In genomic region chr9:121650220-121651013, GRCh38 we compare ENCODE assay signal across 8 cellular contexts. TPM values are rescaled to one million over a fixed set of nuclear protein-coding genes. Genes with fewer than 3 reads are reported as not detected.
A peak's percentile ranks its signal among the peaks of the same experiment; 100 is the strongest.
DNase-seq lines count a peak whose midpoint lies in the region; ATAC-seq and TF ChIP-seq lines count a peak whose summit lies in the region.

No MANE protein-coding gene starts in this region.

- no peak for TF ChIP-seq POLR2A in gastrocnemius medialis (IDR thresholded peaks at IDR 0.05)
- TF ChIP-seq POLR2A in tibial nerve (IDR thresholded peaks at IDR 0.05): no peak

- H3K27ac ChIP-seq in SK-N-SH (ENCODE audit: low read depth in 2 of 2, low read length in 1 of 2): peak overlapping the region in 1 of 2 experiments; percentile 94; a peak in 3 of 4 replicates
- peak overlapping the region; percentile 88 for H3K27ac ChIP-seq in left ventricle myocardium inferior (replicated peaks)
- peak overlapping the region; percentile 55 to 78 (median 74) for H3K27ac ChIP-seq in gastrocnemius medialis
- peak overlapping the region in 1 of 4 donors; percentile 5 for H3K27ac ChIP-seq in tibial nerve

- peak; percentile 7 for DNase-seq in ACHN
- DNase-seq in HT-29 (ENCODE audit: low spot score): peak; percentile 81
- DNase-seq in SK-N-SH: peak; percentile 91
- DNase-seq in left ventricle myocardium inferior: peak; percentile 56
- no peak for DNase-seq in gastrocnemius medialis
- DNase-seq in tibial nerve (ENCODE audit: low spot score in 2 of 2): no peak
- no peak for DNase-seq in HPDE6-E6E7 (ENCODE audit: extremely low spot score)
- DNase-seq in amniotic stem cell (lab: John Stamatoyannopoulos, UW): no peak

- in situ Hi-C loops in ACHN (cut with HindIII; ENCODE audit: low pct_ligation_motif_present, low pct_unique_long_range_greater_than_20kb, low sequenced_read_pairs): loop anchor here (25.0 kb wide), 1 partner anchor 88 kb away; no protein-coding TSS in a partner anchor
- in situ Hi-C loops in gastrocnemius medialis (cut with MboI; ENCODE audit: low sequenced_read_pairs in 4 of 4): no loop called here

- H3K79me2 ChIP-seq in SK-N-SH (ENCODE audit: insufficient read depth): no peaks in the 10 kb centered on the region

- no peak overlapping the region for H3K9ac ChIP-seq in SK-N-SH

- 31% methylated on average over 11 of the region's 15 CpGs for WGBS in SK-N-SH (ENCODE audit: low lambda C conversion rate)
- WGBS in tibial nerve, 2 donors: 13 to 23% methylated on average over 11 to 14 of the region's 15 CpGs

- no peak overlapping the region for H3K4me3 ChIP-seq in SK-N-SH (ENCODE audit: low read depth in 2 of 2, low read length in 1 of 2)
- peak overlapping the region; percentile 80 for H3K4me3 ChIP-seq in left ventricle myocardium inferior
- peak overlapping the region in 3 of 4 donors; percentile 50 to 75 (median 60) for H3K4me3 ChIP-seq in gastrocnemius medialis
- no peak overlapping the region for H3K4me3 ChIP-seq in tibial nerve

- no peak overlapping the region for H2AFZ ChIP-seq in SK-N-SH (ENCODE audit: low read depth)

- peak overlapping the region; percentile 97 for H3K4me2 ChIP-seq in SK-N-SH

- CTCF ChIA-PET in SK-N-SH (lab: Yijun Ruan, JAX): interaction anchor here (0.5 to 4.5 kb wide), 18 partner anchors 10 to 772 kb away, joined by 3 to 19 read pairs (median 4); no protein-coding TSS in a partner anchor

- H3K9me3 ChIP-seq in SK-N-SH: no peaks in the 10 kb centered on the region
- no peaks in the 10 kb centered on the region for H3K9me3 ChIP-seq in left ventricle myocardium inferior (replicated peaks)
- no peaks in the 10 kb centered on the region for H3K9me3 ChIP-seq in gastrocnemius medialis
- H3K9me3 ChIP-seq in tibial nerve: no peaks in the 10 kb centered on the region

- TF ChIP-seq EP300 in SK-N-SH (IDR thresholded peaks at IDR 0.05; ENCODE audit: borderline replicate concordance in 1 of 2, low read depth in 1 of 2, low read length in 1 of 2) (peak; percentile 40 to 53; a peak in 2 of 4 replicates), tibial nerve (IDR thresholded peaks at IDR 0.05) (no peak)

- H3K4me1 ChIP-seq in SK-N-SH (ENCODE audit: control insufficient read depth in 1 of 2, insufficient read depth in 2 of 2, low read depth in 1 of 2, low read length in 1 of 2): peaks cover 12 to 74% of the 10 kb centered on the region in 2 experiments
- peaks cover 91% of the 10 kb centered on the region for H3K4me1 ChIP-seq in left ventricle myocardium inferior
- H3K4me1 ChIP-seq in gastrocnemius medialis: peaks cover 42 to 55% of the 10 kb centered on the region in 2 donors
- H3K4me1 ChIP-seq in tibial nerve: peaks cover 0 to 33% (median 20%) of the 10 kb centered on the region in 4 donors

- H3K9me2 ChIP-seq in SK-N-SH: no peaks in the 10 kb centered on the region

- intact Hi-C loops in left ventricle myocardium inferior (cut with micrococcal nuclease) (no loop called here), gastrocnemius medialis (cut with DNase I; ENCODE audit: low total_unique reads) (no loop called here)

- H3K36me3 ChIP-seq in SK-N-SH (replicated peaks in 1 of 2; ENCODE audit: control insufficient read depth in 1 of 2, insufficient read depth in 2 of 2, low read length in 1 of 2) (no peaks in the 10 kb centered on the region), left ventricle myocardium inferior (no peaks in the 10 kb centered on the region), gastrocnemius medialis (no peaks in the 10 kb centered on the region), tibial nerve (no peaks in the 10 kb centered on the region)

- no peak for TF ChIP-seq CTCF in SK-N-SH (IDR thresholded peaks at IDR 0.05)
- no peak for TF ChIP-seq CTCF in left ventricle myocardium inferior (IDR thresholded peaks at IDR 0.05; ENCODE audit: borderline replicate concordance)
- no peak for TF ChIP-seq CTCF in gastrocnemius medialis (IDR thresholded peaks at IDR 0.05 in 4 of 5, conservative IDR thresholded peaks at IDR 0.05 in 1 of 5)
- TF ChIP-seq CTCF in tibial nerve (IDR thresholded peaks at IDR 0.05): no peak

- no peak for ATAC-seq in gastrocnemius medialis

- H4K20me1 ChIP-seq in SK-N-SH (ENCODE audit: insufficient read depth): peaks cover 14% of the 10 kb centered on the region; the same call in 1 of the 2 replicates

- TF ChIP-seq RAD21 in SK-N-SH (IDR thresholded peaks at IDR 0.05; ENCODE audit: low read length): peak; percentile 23; the same call in 1 of the 2 replicates

- POLR2A ChIA-PET in SK-N-SH (lab: Yijun Ruan, JAX): interaction anchor here (1.2 kb wide), 1 partner anchor 13 kb away, joined by 3 read pairs; no protein-coding TSS in a partner anchor

- no peaks in the 10 kb centered on the region for H3K27me3 ChIP-seq in SK-N-SH (ENCODE audit: insufficient read depth)
- H3K27me3 ChIP-seq in left ventricle myocardium inferior (ENCODE audit: low read depth): no peaks in the 10 kb centered on the region
- no peaks in the 10 kb centered on the region for H3K27me3 ChIP-seq in gastrocnemius medialis
- H3K27me3 ChIP-seq in tibial nerve: peaks cover 0 to 12% of the 10 kb centered on the region in 2 donors

- no peaks in the 10 kb centered on the region for H3F3A ChIP-seq in SK-N-SH (replicated peaks; ENCODE audit: insufficient read depth)

TF ChIP-seq in SK-N-SH, 30 proteins besides CTCF, POLR2A, EP300 and RAD21 (continues in another document):
- 0 out of 2 replicates have a peak, but pooled peaks have one; percentile 32 for TF ChIP-seq NFIC (IDR thresholded peaks at IDR 0.05; ENCODE audit: borderline replicate concordance)
- no peak for TF ChIP-seq MXI1 (IDR thresholded peaks at IDR 0.05; ENCODE audit: low read depth, low read length)
- TF ChIP-seq CHD2 (IDR thresholded peaks at IDR 0.05; ENCODE audit: low read length, partially characterized antibody): peak; percentile 96
- no peak for TF ChIP-seq REST (IDR thresholded peaks at IDR 0.05; ENCODE audit: low read depth, low read length)
- peak; percentile 78 for TF ChIP-seq RCOR1 (IDR thresholded peaks at IDR 0.05; ENCODE audit: low read length)
- no peak for TF ChIP-seq GABPA (IDR thresholded peaks at IDR 0.05; ENCODE audit: low read depth)
- no peak for TF ChIP-seq TEAD4 (IDR thresholded peaks at IDR 0.05; ENCODE audit: borderline replicate concordance, insufficient read depth)
- TF ChIP-seq ZBTB33 (IDR thresholded peaks at IDR 0.05; ENCODE audit: borderline replicate concordance, low read depth): no peak
- TF ChIP-seq YY1 (IDR thresholded peaks at IDR 0.05; ENCODE audit: low read depth): no peak
- 0 out of 2 replicates have a peak, but pooled peaks have one; percentile 12 for TF ChIP-seq PBX3 (IDR thresholded peaks at IDR 0.05)

RNA-seq across cellular contexts. Expression of gene DAB2IP, which starts 1.0 kb away (rescaled TPM):
- total RNA-seq in HT-29 (2014; rRNA removed; shearing (Covaris generic)): 47.4 and 58.1 TPM in 2 replicates
- polyA plus RNA-seq in SK-N-SH (2012; rRNA removed): 21.4 and 25.4 TPM in 2 replicates
- polyA plus RNA-seq in SK-N-SH (2012; cell fraction: cytosol; rRNA removed): 9.4 and 15.4 TPM in 2 replicates
- polyA plus RNA-seq in SK-N-SH (2012; cell fraction: nucleus; rRNA removed): 30.4 and 34.4 TPM in 2 replicates
- total RNA-seq in left ventricle myocardium inferior: 50.7 TPM
- total RNA-seq in gastrocnemius medialis: 10 to 100 TPM; 22.7 to 68.2 (median 37.4) TPM
- 10 to 100 TPM; 35.2 to 56.4 (median 51.4) TPM for total RNA-seq in tibial nerve

Comparison
In these comparisons a context has a peak if more than half of its experiments do, and no peak if none do; other contexts are left out.
1. DNase-seq: peak in ACHN (single experiment), HT-29 (single experiment), SK-N-SH (single experiment) and left ventricle myocardium inferior (single experiment); none in gastrocnemius medialis (0 of 2), tibial nerve (0 of 2), HPDE6-E6E7 (single experiment) and amniotic stem cell (single experiment).
2. H3K4me3 ChIP-seq: peak in left ventricle myocardium inferior (single experiment) and gastrocnemius medialis (3 of 4); none in SK-N-SH (0 of 2) and tibial nerve (0 of 4).